ENCODE assay signal across 18 cellular contexts in the genomic region with DNA sequence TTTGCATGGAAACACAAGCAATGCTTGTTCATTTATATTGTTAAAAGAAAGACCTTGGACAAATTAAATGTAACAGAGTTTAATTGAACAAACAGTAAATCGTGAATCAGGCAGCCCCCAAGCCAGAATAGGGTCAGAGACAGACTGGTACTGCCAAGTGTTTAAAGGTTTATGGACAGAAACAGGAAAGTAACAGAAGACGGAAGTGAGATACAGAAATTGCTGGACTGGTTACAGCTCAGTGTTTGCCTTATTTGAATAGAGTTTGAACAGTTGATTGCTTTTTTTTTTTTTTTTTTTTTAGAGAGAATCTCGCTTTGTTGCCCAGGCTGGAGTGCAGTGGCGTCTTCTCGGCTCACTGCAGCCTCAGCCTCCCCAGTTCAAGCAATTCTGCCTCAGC. TPM values are rescaled to one million over a fixed set of nuclear protein-coding genes. Genes with fewer than 3 reads are reported as not detected.
A peak's percentile ranks its signal among the peaks of the same experiment; 100 is the strongest.
DNase-seq lines count a peak whose midpoint lies in the region; ATAC-seq, FAIRE-seq and TF ChIP-seq lines count a peak whose summit lies in the region.
"Had no signal": no experiment of that assay in that cellular context is flagged by ENCODE, and none has a peak within 500 bp of the region (broad histone marks: within the 10 kb centered on the region; RNA-seq: fewer than 3 reads in every experiment).

No MANE protein-coding gene starts in this region.

- no peak for TF ChIP-seq CTCF in PC-3 (conservative IDR thresholded peaks at IDR 0.05; ENCODE audit: low read depth, low read length)

- BruUV-seq in PC-3 (replicated peaks; lab: Mats Ljungman, UMichigan) = no TSS peak

- intact Hi-C loops in PC-3 (cut with micrococcal nuclease) = no loop called here

- no peak overlapping the region for H3K9ac ChIP-seq in PC-3 (ENCODE audit: low read length)

- WGBS in small intestine, 3 donors = 19 to 41% (median 19%) methylated on average over 5 of the region's 5 CpGs

- peaks cover 15% of the 10 kb centered on the region for H3K27me3 ChIP-seq in PC-3 (ENCODE audit: low read length)
- H3K27me3 ChIP-seq in muscle layer of duodenum (ENCODE audit: low read depth, low read length) = no peaks in the 10 kb centered on the region
- no peaks in the 10 kb centered on the region for H3K27me3 ChIP-seq in small intestine (ENCODE audit: control insufficient read depth in 2 of 2, insufficient read depth in 2 of 2, low read length in 2 of 2)
- H3K27me3 ChIP-seq: BE2C had no signal

- ATAC-seq in GM21717 (IDR thresholded peaks at IDR 0.05; ENCODE audit: unreplicated experiment) = peak; percentile 66
- peak; percentile 71 for ATAC-seq in PC-3
- ATAC-seq: left cardiac atrium had no signal

- H3K4me1 ChIP-seq in PC-3 (ENCODE audit: insufficient read depth, low read length) (no peaks in the 10 kb centered on the region), muscle layer of duodenum (ENCODE audit: control insufficient read depth in 1 of 2, insufficient read depth in 2 of 2, low read length in 2 of 2) (no peaks in the 10 kb centered on the region), small intestine (ENCODE audit: control insufficient read depth in 2 of 2, insufficient read depth in 1 of 2, low read depth in 1 of 2, low read length in 1 of 2) (no peaks in the 10 kb centered on the region)
- H3K4me1 ChIP-seq: BE2C had no signal

- H3K36me3 ChIP-seq in PC-3 (ENCODE audit: low read depth, low read length) (no peaks in the 10 kb centered on the region), muscle layer of duodenum (ENCODE audit: control insufficient read depth in 1 of 2, insufficient read depth in 2 of 2, low read length in 2 of 2) (no peaks in the 10 kb centered on the region), small intestine (ENCODE audit: control insufficient read depth in 2 of 2, insufficient read depth in 2 of 2, low read length in 2 of 2) (no peaks in the 10 kb centered on the region)
- H3K36me3 ChIP-seq: BE2C had no signal

- no peaks in the 10 kb centered on the region for H3K9me2 ChIP-seq in PC-3 (replicated peaks; ENCODE audit: low read length)

- H3K9me3 ChIP-seq in PC-3 (ENCODE audit: low read length) = no peaks in the 10 kb centered on the region
- no peaks in the 10 kb centered on the region for H3K9me3 ChIP-seq in muscle layer of duodenum (ENCODE audit: control insufficient read depth in 1 of 2, low read length in 2 of 2)
- H3K9me3 ChIP-seq in small intestine (ENCODE audit: control insufficient read depth, low read depth) = peaks cover 2% of the 10 kb centered on the region
- H3K9me3 ChIP-seq: BE2C had no signal

- H4K20me1 ChIP-seq in PC-3 (ENCODE audit: low read length) = no peaks in the 10 kb centered on the region

- H3K4me3 ChIP-seq in PC-3 (ENCODE audit: low read length) (no peak overlapping the region), muscle layer of duodenum (ENCODE audit: low read depth in 1 of 2, low read length in 2 of 2) (no peak overlapping the region), small intestine (ENCODE audit: low read depth in 1 of 2, low read length in 2 of 2) (no peak overlapping the region)

- no peak overlapping the region for H3K4me2 ChIP-seq in PC-3 (ENCODE audit: low read length)

- H3K27ac ChIP-seq in PC-3 (ENCODE audit: low read length) (no peak overlapping the region), muscle layer of duodenum (ENCODE audit: low read length) (peak overlapping the region; percentile 5), small intestine (ENCODE audit: low read depth in 1 of 2, low read length in 1 of 2) (no peak overlapping the region)

- POLR2A ChIA-PET in PC-3 (lab: Charles Lee; ENCODE audit: unreplicated experiment) = no interaction called here

- CTCF ChIA-PET in PC-3 (lab: Charles Lee) = no interaction called here

- H2AFZ ChIP-seq in PC-3 (ENCODE audit: low read length) = no peak overlapping the region

- no peaks in the 10 kb centered on the region for H3F3A ChIP-seq in PC-3 (ENCODE audit: low read length, unreplicated experiment)

- no peaks in the 10 kb centered on the region for H3K79me2 ChIP-seq in PC-3 (ENCODE audit: low read length)

- FAIRE-seq in GM18507 (lab: Jason Lieb, UNC) (peak; percentile 86), small intestine (lab: Jason Lieb, UNC) (no peak)
- FAIRE-seq: H1 had no signal

- DNase-seq in GM18507 (ENCODE audit: extremely low spot score, insufficient read length, low read depth) (no peak), PC-3 (no peak), T-helper 1 cell (no peak), hypothalamus (lab: John Stamatoyannopoulos, UW) (no peak), small intestine (no peak), LoVo (ENCODE audit: low spot score) (no peak)
- DNase-seq: activated CD4-positive, alpha-beta memory T cell treated with anti-CD3 and anti-CD28 coated beads for 36 hours; BE2C; glutamatergic neuron; left cardiac atrium had no signal

RNA-seq across cellular contexts. Expression of gene DAO, which starts 50.3 kb away (rescaled TPM):
- total RNA-seq in PC-3 (2014; rRNA removed) = not detected in 2 replicates
- polyA plus RNA-seq in small intestine = not detected
- total RNA-seq: activated CD4-positive, alpha-beta memory T cell treated with anti-CD3 and anti-CD28 coated beads for 36 hours; Daoy; H1; left cardiac atrium; LHCN-M2; neural crest cell; skeletal muscle tissue; T-helper 2 cell treated with Interferon-gamma antibody and Interleukin-4, amounts not matched to agents 100 ng/mL and 5 ng/mL, for 36 hours had no signal
- polyA plus RNA-seq: H1 had no signal
